ENCODE assay signal across 17 cellular contexts in the genomic region with DNA sequence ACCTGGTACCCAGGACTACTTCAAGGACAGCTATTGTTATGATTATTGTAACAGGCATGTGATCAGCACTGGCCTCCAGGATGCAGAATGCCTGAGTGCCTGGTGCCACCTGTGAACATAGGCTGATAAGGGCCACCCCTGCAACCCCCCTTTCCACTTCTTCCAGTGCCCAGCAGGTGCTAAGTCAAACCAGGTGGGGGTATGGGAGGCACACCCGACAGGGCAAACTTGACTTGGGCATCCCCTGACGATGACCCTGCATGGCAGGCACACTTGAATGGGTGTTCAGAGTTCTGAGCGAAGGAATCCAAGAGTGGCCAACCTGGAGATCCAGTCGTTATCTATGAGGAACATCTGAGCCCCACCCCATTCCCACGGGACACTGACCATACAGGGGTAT. TPM values are rescaled to one million over a fixed set of nuclear protein-coding genes. Genes with fewer than 3 reads are reported as not detected.
DNase-seq lines count a peak whose midpoint lies in the region; ATAC-seq, FAIRE-seq and TF ChIP-seq lines count a peak whose summit lies in the region.
"Had no signal": no experiment of that assay in that cellular context is flagged by ENCODE, and none has a peak within 500 bp of the region (broad histone marks: within the 10 kb centered on the region; RNA-seq: fewer than 3 reads in every experiment).

No MANE protein-coding gene starts in this region.

- intact Hi-C loops in activated CD4-positive, alpha-beta memory T cell treated with anti-CD3 and anti-CD28 coated beads for 36 hours (cut with micrococcal nuclease), result no loop called here
- intact Hi-C loops in natural killer cell (cut with micrococcal nuclease), result no loop called here

- no peaks in the 10 kb centered on the region for H3K9me3 Mint-ChIP-seq in activated CD4-positive, alpha-beta memory T cell treated with anti-CD3 and anti-CD28 coated beads, Interleukin-2, amount 10 ng/mL, durations not matched to agents 7 days and 5 days
- no peaks in the 10 kb centered on the region for H3K9me3 Mint-ChIP-seq in activated CD4-positive, alpha-beta memory T cell treated with anti-CD3 and anti-CD28 coated beads for 36 hours
- H3K9me3 Mint-ChIP-seq in T-cell (no peaks in the 10 kb centered on the region), natural killer cell (no peaks in the 10 kb centered on the region)
- H3K9me3 Mint-ChIP-seq: endodermal cell had no signal

- POLR2A ChIA-PET in activated CD4-positive, alpha-beta memory T cell treated with anti-CD3 and anti-CD28 coated beads, Interleukin-2, amount 10 ng/mL, durations not matched to agents 7 days and 5 days (lab: Charles Lee), result interaction anchor here (0.7 to 1.0 kb wide), 2 partner anchors 37 to 39 kb away, joined by 3 read pairs; no protein-coding TSS in a partner anchor
- POLR2A ChIA-PET in activated CD4-positive, alpha-beta memory T cell treated with anti-CD3 and anti-CD28 coated beads for 36 hours (lab: Charles Lee), result no interaction called here
- POLR2A ChIA-PET in T-cell (lab: Charles Lee), result no interaction called here

- H3K4me1 Mint-ChIP-seq in activated CD4-positive, alpha-beta memory T cell treated with anti-CD3 and anti-CD28 coated beads, Interleukin-2, amount 10 ng/mL, durations not matched to agents 7 days and 5 days, result peaks cover 82% of the 10 kb centered on the region
- H3K4me1 Mint-ChIP-seq in activated CD4-positive, alpha-beta memory T cell treated with anti-CD3 and anti-CD28 coated beads for 36 hours (ENCODE audit: low read depth), result peaks cover 71% of the 10 kb centered on the region
- peaks cover 78 to 90% (median 82%) of the 10 kb centered on the region in 3 donors for H3K4me1 Mint-ChIP-seq in T-cell
- peaks cover 70 to 76% of the 10 kb centered on the region in 2 donors for H3K4me1 Mint-ChIP-seq in natural killer cell

- no peaks in the 10 kb centered on the region for H3K9me3 ChIP-seq in gastroesophageal sphincter
- H3K9me3 ChIP-seq: adrenal gland, left lung, right lobe of liver had no signal

- no peak for TF ChIP-seq EP300 in gastroesophageal sphincter (IDR thresholded peaks at IDR 0.05)

- peak; percentile 88 for FAIRE-seq in HTR-8/SVneo (lab: Jason Lieb, UNC)

- peaks cover 22% of the 10 kb centered on the region for H3K36me3 Mint-ChIP-seq in activated CD4-positive, alpha-beta memory T cell treated with anti-CD3 and anti-CD28 coated beads, Interleukin-2, amount 10 ng/mL, durations not matched to agents 7 days and 5 days (ENCODE audit: low read depth)
- no peaks in the 10 kb centered on the region for H3K36me3 Mint-ChIP-seq in activated CD4-positive, alpha-beta memory T cell treated with anti-CD3 and anti-CD28 coated beads for 36 hours
- H3K36me3 Mint-ChIP-seq in T-cell (no peaks in the 10 kb centered on the region), natural killer cell (no peaks in the 10 kb centered on the region)

- no peak for TF ChIP-seq POLR2A in gastroesophageal sphincter (IDR thresholded peaks at IDR 0.05)

- WGBS in gastroesophageal sphincter (ENCODE audit: low coverage in 1 of 2), 2 donors, result 83% methylated on average over 1 of the region's 5 CpGs; no CpG with 5 or more reads in 1 of the 2 donors

- no peak overlapping the region for H3K4me3 ChIP-seq in gastroesophageal sphincter
- H3K4me3 ChIP-seq: adrenal gland, left lung, right lobe of liver had no signal

- H3K27me3 ChIP-seq in gastroesophageal sphincter, result no peaks in the 10 kb centered on the region
- H3K27me3 ChIP-seq: adrenal gland, left lung, right lobe of liver had no signal

- no peaks in the 10 kb centered on the region for H3K27me3 Mint-ChIP-seq in activated CD4-positive, alpha-beta memory T cell treated with anti-CD3 and anti-CD28 coated beads, Interleukin-2, amount 10 ng/mL, durations not matched to agents 7 days and 5 days
- no peaks in the 10 kb centered on the region for H3K27me3 Mint-ChIP-seq in activated CD4-positive, alpha-beta memory T cell treated with anti-CD3 and anti-CD28 coated beads for 36 hours
- no peaks in the 10 kb centered on the region for H3K27me3 Mint-ChIP-seq in T-cell
- no peaks in the 10 kb centered on the region for H3K27me3 Mint-ChIP-seq in natural killer cell (ENCODE audit: low read depth in 2 of 2)

- no peak for DNase-seq in activated CD4-positive, alpha-beta memory T cell treated with anti-CD3 and anti-CD28 coated beads, Interleukin-2, amount 10 ng/mL, durations not matched to agents 7 days and 5 days
- no peak for DNase-seq in activated CD4-positive, alpha-beta memory T cell treated with anti-CD3 and anti-CD28 coated beads for 36 hours
- no peak for DNase-seq in HTR-8/SVneo (ENCODE audit: insufficient read length, low spot score)
- DNase-seq in T-cell, result no peak
- no peak for DNase-seq in natural killer cell
- no peak for DNase-seq in C1 segment of cervical spinal cord (lab: John Stamatoyannopoulos, UW)
- no peak for DNase-seq in COLO829 (ENCODE audit: low spot score)
- DNase-seq: activated CD4-positive, CD25-positive, alpha-beta regulatory T cell; adrenal gland; central memory CD4-positive, alpha-beta T cell; left lung; NCI-H2107; NCI-H748 treated with DMSO at 0.1 percent for 48 hours; occipital lobe; right lobe of liver had no signal

- H3K36me3 ChIP-seq in gastroesophageal sphincter, result no peaks in the 10 kb centered on the region
- H3K36me3 ChIP-seq: adrenal gland, left lung, right lobe of liver had no signal

- no peak overlapping the region for H3K27ac ChIP-seq in gastroesophageal sphincter
- H3K27ac ChIP-seq: adrenal gland, right lobe of liver had no signal

- H3K4me3 Mint-ChIP-seq in activated CD4-positive, alpha-beta memory T cell treated with anti-CD3 and anti-CD28 coated beads, Interleukin-2, amount 10 ng/mL, durations not matched to agents 7 days and 5 days, result no peak overlapping the region
- no peak overlapping the region for H3K4me3 Mint-ChIP-seq in activated CD4-positive, alpha-beta memory T cell treated with anti-CD3 and anti-CD28 coated beads for 36 hours
- peak overlapping the region in 1 of 3 donors; percentile 86 for H3K4me3 Mint-ChIP-seq in T-cell
- no peak overlapping the region for H3K4me3 Mint-ChIP-seq in natural killer cell
- H3K4me3 Mint-ChIP-seq: endodermal cell had no signal

- CTCF ChIA-PET in activated CD4-positive, alpha-beta memory T cell treated with anti-CD3 and anti-CD28 coated beads, Interleukin-2, amount 10 ng/mL, durations not matched to agents 7 days and 5 days (lab: Charles Lee), result interaction anchor here (2.9 to 5.7 kb wide), 2 partner anchors 35 to 37 kb away, joined by 8 to 26 read pairs; no protein-coding TSS in a partner anchor
- CTCF ChIA-PET in activated CD4-positive, alpha-beta memory T cell treated with anti-CD3 and anti-CD28 coated beads for 36 hours (lab: Charles Lee), result interaction anchor here (3.7 kb wide), 1 partner anchor 35 kb away, joined by 20 read pairs; no protein-coding TSS in a partner anchor
- CTCF ChIA-PET in T-cell (lab: Charles Lee), result no interaction called here

- H3K27ac Mint-ChIP-seq in activated CD4-positive, alpha-beta memory T cell treated with anti-CD3 and anti-CD28 coated beads, Interleukin-2, amount 10 ng/mL, durations not matched to agents 7 days and 5 days, result peak overlapping the region; percentile 93
- H3K27ac Mint-ChIP-seq in activated CD4-positive, alpha-beta memory T cell treated with anti-CD3 and anti-CD28 coated beads for 36 hours, result no peak overlapping the region
- peak overlapping the region; percentile 94 to 99 for H3K27ac Mint-ChIP-seq in T-cell
- H3K27ac Mint-ChIP-seq in natural killer cell, result peak overlapping the region; percentile 89 to 92
- H3K27ac Mint-ChIP-seq: endodermal cell had no signal

- TF ChIP-seq CTCF in natural killer cell (IDR thresholded peaks at IDR 0.05) (no peak), gastroesophageal sphincter (IDR thresholded peaks at IDR 0.05) (no peak)

- H3K4me1 ChIP-seq in gastroesophageal sphincter, result peaks cover 0 to 86% (median 17%) of the 10 kb centered on the region in 3 donors

- ATAC-seq in T-cell (replicated peaks in 1 of 4) (no peak), natural killer cell (no peak), gastroesophageal sphincter (no peak)
- ATAC-seq: left lung, right lobe of liver had no signal

RNA-seq across cellular contexts. Expression of a gene that starts 3.4 kb away (rescaled TPM):
- 10 to 100 TPM; 79.0 to 79.7 TPM for total RNA-seq in activated CD4-positive, alpha-beta memory T cell treated with anti-CD3 and anti-CD28 coated beads, Interleukin-2, amount 10 ng/mL, durations not matched to agents 7 days and 5 days
- total RNA-seq in activated CD4-positive, alpha-beta memory T cell treated with anti-CD3 and anti-CD28 coated beads for 36 hours, result 10 to 100 TPM; 35.7 to 38.0 TPM
- total RNA-seq in T-cell, result 10 to 100 TPM; 21.9 to 42.1 (median 33.3) TPM
- 10 to 100 TPM; 71.7 to 94.2 (median 73.9) TPM for total RNA-seq in natural killer cell
- 10 to 100 TPM in 2 of 4 donors, 1 to 10 TPM in 2; 7.6 to 14.5 (median 10.4) TPM for total RNA-seq in gastroesophageal sphincter

Comparison
In these comparisons a context has a peak if more than half of its experiments do, and no peak if none do; other contexts are left out.
1. CTCF ChIA-PET loops: an anchor here in activated CD4-positive, alpha-beta memory T cell treated with anti-CD3 and anti-CD28 coated beads, Interleukin-2, amount 10 ng/mL, durations not matched to agents 7 days and 5 days (2.9 to 5.7 kb wide) and activated CD4-positive, alpha-beta memory T cell treated with anti-CD3 and anti-CD28 coated beads for 36 hours (3.7 kb wide); none called in T-cell.